ENCODE assay signal across 24 cellular contexts in the genomic region with DNA sequence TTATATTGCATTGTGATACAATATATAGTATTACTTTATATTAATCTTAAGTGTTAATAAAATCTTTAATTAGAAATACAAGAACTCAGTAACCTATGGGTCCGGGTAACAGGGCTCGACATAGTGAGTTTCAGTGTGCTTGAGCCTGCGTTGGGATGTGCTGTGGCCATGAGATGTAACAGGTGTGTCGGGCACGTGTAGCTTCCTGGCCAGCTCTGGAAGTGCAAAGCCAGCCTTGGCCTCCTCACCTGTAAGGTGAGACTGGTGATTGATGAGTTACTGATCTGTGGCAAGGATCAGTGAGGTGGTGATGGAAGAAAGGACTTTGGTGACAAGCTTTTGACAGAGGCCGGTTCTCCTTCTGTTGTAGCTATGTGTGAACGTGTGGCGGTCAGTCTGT. TPM values are rescaled to one million over a fixed set of nuclear protein-coding genes. Genes with fewer than 3 reads are reported as not detected.
"Had no signal": no experiment of that assay in that cellular context is flagged by ENCODE, and none has a peak within 500 bp of the region (broad histone marks: within the 10 kb centered on the region; RNA-seq: fewer than 3 reads in every experiment).

No MANE protein-coding gene starts in this region.

- H3K9me3 Mint-ChIP-seq: activated CD4-positive, alpha-beta T cell treated with anti-CD3 and anti-CD28 coated beads, Interleukin-2, amount 10 ng/mL, durations not matched to agents 24 days and 14 days; activated naive CD8-positive, alpha-beta T cell treated with anti-CD3 and anti-CD28 coated beads, Interleukin-2, amount 10 ng/mL, durations not matched to agents 7 days and 5 days; activated T-helper 2 cell treated with anti-CD3 and anti-CD28 coated beads, Interferon-gamma antibody, Interleukin-2, Interleukin-4, amounts not matched to agents 10 μg/mL and 5 μg/mL and 100 μg/mL, durations not matched to agents 14 hours and 24 hours and 36 hours; T-helper 2 cell treated with Interferon-gamma antibody and Interleukin-4, amounts not matched to agents 5 μg/mL and 100 μg/mL, for 36 hours had no signal

- ATAC-seq: WTC11 had no signal

- H3K9me3 ChIP-seq: colonic mucosa, tibial artery, uterus had no signal

- H3K36me3 ChIP-seq: uterus had no signal

- FAIRE-seq: endometrium, TTC549 had no signal

- H3K4me3 Mint-ChIP-seq: activated CD4-positive, alpha-beta T cell treated with anti-CD3 and anti-CD28 coated beads, Interleukin-2, amount 10 ng/mL, durations not matched to agents 24 days and 14 days; activated naive CD8-positive, alpha-beta T cell treated with anti-CD3 and anti-CD28 coated beads, Interleukin-2, amount 10 ng/mL, durations not matched to agents 7 days and 5 days; brain; neural progenitor cell; T-helper 2 cell treated with Interferon-gamma antibody and Interleukin-4, amounts not matched to agents 5 μg/mL and 100 μg/mL, for 36 hours; WTC11 had no signal

- H3K9ac ChIP-seq: neural progenitor cell, parathyroid adenoma had no signal

- H2AFZ ChIP-seq: neural progenitor cell, parathyroid adenoma had no signal

- H3K4me3 ChIP-seq: colonic mucosa, neural progenitor cell, SK-N-MC, tibial artery, uterus had no signal

- H3K27me3 Mint-ChIP-seq: activated CD4-positive, alpha-beta T cell treated with anti-CD3 and anti-CD28 coated beads, Interleukin-2, amount 10 ng/mL, durations not matched to agents 24 days and 14 days; activated naive CD8-positive, alpha-beta T cell treated with anti-CD3 and anti-CD28 coated beads, Interleukin-2, amount 10 ng/mL, durations not matched to agents 7 days and 5 days; brain had no signal

- H3K4me1 ChIP-seq: colonic mucosa, neural progenitor cell, tibial artery, uterus had no signal

- DNase-seq: activated CD4-positive, alpha-beta T cell treated with anti-CD3 and anti-CD28 coated beads, Interleukin-2, amount 10 ng/mL, durations not matched to agents 24 days and 14 days; activated naive CD4-positive, alpha-beta T cell treated with Interleukin-2 at 50 U/mL for 16 hours; activated naive CD8-positive, alpha-beta T cell treated with anti-CD3 and anti-CD28 coated beads, Interleukin-2, amount 10 ng/mL, durations not matched to agents 7 days and 5 days; central memory CD4-positive, alpha-beta T cell; colonic mucosa; erythroblast; foreskin melanocyte; kidney glomerular epithelial cell; stimulated activated naive CD4-positive, alpha-beta T cell; substantia nigra had no signal

- H3K79me2 ChIP-seq: parathyroid adenoma had no signal

- H3K27ac Mint-ChIP-seq: activated CD4-positive, alpha-beta T cell treated with anti-CD3 and anti-CD28 coated beads, Interleukin-2, amount 10 ng/mL, durations not matched to agents 24 days and 14 days; activated naive CD8-positive, alpha-beta T cell treated with anti-CD3 and anti-CD28 coated beads, Interleukin-2, amount 10 ng/mL, durations not matched to agents 7 days and 5 days; activated T-helper 2 cell treated with anti-CD3 and anti-CD28 coated beads, Interferon-gamma antibody, Interleukin-2, Interleukin-4, amounts not matched to agents 10 μg/mL and 5 μg/mL and 100 μg/mL, durations not matched to agents 14 hours and 24 hours and 36 hours; brain; neural progenitor cell; T-helper 2 cell treated with Interferon-gamma antibody and Interleukin-4, amounts not matched to agents 5 μg/mL and 100 μg/mL, for 36 hours; WTC11 had no signal

- H3K4me2 ChIP-seq: neural progenitor cell had no signal

- H3K4me1 Mint-ChIP-seq: brain, neural progenitor cell, WTC11 had no signal

- H3K27me3 ChIP-seq: colonic mucosa, neural progenitor cell, tibial artery, uterus had no signal

- H3K27ac ChIP-seq: colonic mucosa, neural progenitor cell, parathyroid adenoma, SK-N-MC, tibial artery, uterus had no signal

RNA-seq across cellular contexts. Expression of gene ATP4B, which starts 19.2 kb away (rescaled TPM):
- total RNA-seq: activated CD4-positive, alpha-beta T cell treated with anti-CD3 and anti-CD28 coated beads, Interleukin-2, amount 10 ng/mL, durations not matched to agents 24 days and 14 days; activated CD8-positive, alpha-beta memory T cell treated with anti-CD3 and anti-CD28 coated beads for 36 hours; activated naive CD8-positive, alpha-beta T cell treated with anti-CD3 and anti-CD28 coated beads, Interleukin-2, amount 10 ng/mL, durations not matched to agents 7 days and 5 days; activated T-helper 2 cell treated with anti-CD3 and anti-CD28 coated beads, Interferon-gamma antibody, Interleukin-2, Interleukin-4, amounts not matched to agents 10 μg/mL and 5 μg/mL and 100 μg/mL, durations not matched to agents 14 hours and 24 hours and 36 hours; colonic mucosa; left ventricle myocardium superior; mononuclear cell; WTC11 had no signal

RNA-seq across cellular contexts. Expression of gene GRK1, which starts 28.2 kb away (rescaled TPM):
- total RNA-seq: activated naive CD8-positive, alpha-beta T cell treated with anti-CD3 and anti-CD28 coated beads, Interleukin-2, amount 10 ng/mL, durations not matched to agents 7 days and 5 days; mononuclear cell had no signal
